10 cellular contexts compared by ENCODE assay signal in genomic region chr17:43232021-43232699, GRCh38. TPM values are rescaled to one million over a fixed set of nuclear protein-coding genes. Genes with fewer than 3 reads are reported as not detected.
DNase-seq lines count a peak whose midpoint lies in the region; ATAC-seq, FAIRE-seq and TF ChIP-seq lines count a peak whose summit lies in the region.
"Not testable (repeated sequence)": the region's sequence is repeated elsewhere in the genome, so short reads cannot be mapped to it uniquely, and the experiment has no call there.
"Had no signal": no experiment of that assay in that cellular context is flagged by ENCODE, and none has a peak within 500 bp of the region (broad histone marks: within the 10 kb centered on the region; RNA-seq: fewer than 3 reads in every experiment).

No MANE protein-coding gene starts in this region.

- TF ChIP-seq EP300 in A549 (IDR thresholded peaks at IDR 0.05) = not testable (repeated sequence)

- dilution Hi-C loops in endothelial cell of umbilical vein (cut with MboI; ENCODE audit: extremely low pct_ligation_motif_present, low sequenced_read_pairs) = not testable (repeated sequence)

- not testable (repeated sequence) for H3K27me3 ChIP-seq in HCT116 (ENCODE audit: insufficient read depth, low read length); endothelial cell of umbilical vein (ENCODE audit: control insufficient read depth in 2 of 2, insufficient read depth in 2 of 2, low read length in 2 of 2)

- intact Hi-C loops in HCT116 (cut with micrococcal nuclease); endothelial cell of umbilical vein (cut with micrococcal nuclease): not testable (repeated sequence)

- H3K4me1 Mint-ChIP-seq in activated naive CD8-positive, alpha-beta T cell treated with anti-CD3 and anti-CD28 coated beads, Interleukin-2, amount 10 ng/mL, durations not matched to agents 7 days and 5 days = not testable (repeated sequence)

- TF ChIP-seq CTCF in A549 (IDR thresholded peaks at IDR 0.05); HCT116 (IDR thresholded peaks at IDR 0.05 in 2 of 3, conservative IDR thresholded peaks at IDR 0.05 in 1 of 3; ENCODE audit: borderline replicate concordance in 1 of 3, insufficient read depth in 1 of 3, low read depth in 2 of 3, low read length in 2 of 3); WI38 (IDR thresholded peaks at IDR 0.05; ENCODE audit: low read depth, low read length); endothelial cell of umbilical vein (IDR thresholded peaks at IDR 0.05; ENCODE audit: extremely low read depth in 1 of 2, insufficient read depth in 1 of 2, low read depth in 1 of 2, low read length in 2 of 2); omental fat pad (IDR thresholded peaks at IDR 0.05): not testable (repeated sequence)

- RAD21 ChIA-PET in HCT116 (lab: Charles Lee; ENCODE audit: low non-redundant PET in 1 of 2, low total read pairs in 2 of 2, uncharacterized antibody in 2 of 2, unreplicated experiment in 2 of 2) = not testable (repeated sequence)

- not testable (repeated sequence) for TF ChIP-seq POLR2A in A549 (IDR thresholded peaks at IDR 0.05; ENCODE audit: low read length); HCT116 (IDR thresholded peaks at IDR 0.05; ENCODE audit: borderline replicate concordance, extremely low read depth, insufficient read depth, insufficient read length); endothelial cell of umbilical vein (IDR thresholded peaks at IDR 0.05; ENCODE audit: low read depth, low read length)

- not testable (repeated sequence) for DNase-seq in A549 (ENCODE audit: low read depth in 1 of 2, low spot score in 1 of 2); HCT116 (ENCODE audit: low read depth, low spot score)
- peak; percentile 59 for DNase-seq in activated naive CD8-positive, alpha-beta T cell treated with anti-CD3 and anti-CD28 coated beads, Interleukin-2, amount 10 ng/mL, durations not matched to agents 7 days and 5 days
- DNase-seq in endothelial cell of umbilical vein (ENCODE audit: low read depth, low spot score) = peak; percentile 72
- DNase-seq in left lobe of liver (ENCODE audit: low spot score) = peak; percentile 79
- DNase-seq in omental fat pad (ENCODE audit: low spot score) = peak; percentile 73
- peak; percentile 65 for DNase-seq in stimulated activated naive CD8-positive, alpha-beta T cell treated with anti-CD3 and anti-CD28 coated beads, Interleukin-15, Interleukin-2, amounts not matched to agents 100 U/mL and 50 U/mL, for 24 hours

- H2AFZ ChIP-seq in HCT116 (ENCODE audit: low read depth, low read length, poor library complexity, severe bottlenecking); endothelial cell of umbilical vein (ENCODE audit: low read depth, low read length): not testable (repeated sequence)

- not testable (repeated sequence) for H3K9me1 ChIP-seq in endothelial cell of umbilical vein (replicated peaks; ENCODE audit: control insufficient read depth, extremely low read depth, insufficient read depth, low read length)

- not testable (repeated sequence) for H3K9me3 Mint-ChIP-seq in activated naive CD8-positive, alpha-beta T cell treated with anti-CD3 and anti-CD28 coated beads, Interleukin-2, amount 10 ng/mL, durations not matched to agents 7 days and 5 days

- not testable (repeated sequence) for H3K9ac ChIP-seq in HCT116 (ENCODE audit: low read length); endothelial cell of umbilical vein (replicated peaks; ENCODE audit: extremely low read depth, insufficient read depth, low read length)

- ATAC-seq in A549; HCT116; activated naive CD8-positive, alpha-beta T cell treated with anti-CD3 and anti-CD28 coated beads, Interleukin-2, amount 10 ng/mL, durations not matched to agents 7 days and 5 days (ENCODE audit: low read depth); left lobe of liver; omental fat pad (ENCODE audit: low FRiP score); stimulated activated naive CD8-positive, alpha-beta T cell treated with anti-CD3 and anti-CD28 coated beads, Interleukin-15, Interleukin-2, amounts not matched to agents 100 U/mL and 50 U/mL, for 24 hours: not testable (repeated sequence)

- not testable (repeated sequence) for H3K9me3 ChIP-seq in A549; HCT116 (ENCODE audit: control insufficient read depth in 1 of 2, insufficient read depth in 1 of 2, low read depth in 1 of 2, low read length in 2 of 2); endothelial cell of umbilical vein (replicated peaks; ENCODE audit: control insufficient read depth, insufficient read depth, low read length)

- not testable (repeated sequence) for H3K9me2 ChIP-seq in HCT116 (ENCODE audit: insufficient read depth)

- FAIRE-seq in A549 (lab: Jason Lieb, UNC); endothelial cell of umbilical vein (lab: Jason Lieb, UNC): not testable (repeated sequence)

- not testable (repeated sequence) for H3K36me3 Mint-ChIP-seq in activated naive CD8-positive, alpha-beta T cell treated with anti-CD3 and anti-CD28 coated beads, Interleukin-2, amount 10 ng/mL, durations not matched to agents 7 days and 5 days

- H3K27ac ChIP-seq in A549 = peak overlapping the region; percentile 3 to 22; a peak in 3 of 6 replicates
- not testable (repeated sequence) for H3K27ac ChIP-seq in HCT116 (ENCODE audit: low read depth, low read length); endothelial cell of umbilical vein (ENCODE audit: insufficient read depth, low read depth, low read length)

- H3K4me2 ChIP-seq in A549 (peak overlapping the region; percentile 3), endothelial cell of umbilical vein (ENCODE audit: insufficient read depth, low read length) (peak overlapping the region; percentile 18)
- not testable (repeated sequence) for H3K4me2 ChIP-seq in HCT116 (ENCODE audit: low read length)

- H4K20me1 ChIP-seq in HCT116 (ENCODE audit: insufficient read depth); endothelial cell of umbilical vein (replicated peaks; ENCODE audit: control insufficient read depth, extremely low read depth, insufficient read depth, low read length): not testable (repeated sequence)

- not testable (repeated sequence) for TF ChIP-seq RAD21 in A549 (conservative IDR thresholded peaks at IDR 0.05 in 1 of 2, IDR thresholded peaks at IDR 0.05 in 1 of 2); HCT116 (IDR thresholded peaks at IDR 0.05; ENCODE audit: low read depth)

- CTCF ChIA-PET in A549 (lab: Yijun Ruan, JAX); HCT116 (lab: Charles Lee); endothelial cell of umbilical vein (lab: Charles Lee): not testable (repeated sequence)

- 90% methylated on average over 22 of the region's 24 CpGs for WGBS in A549 (ENCODE audit: missing lambda C conversion rate)

- not testable (repeated sequence) for H3K79me2 ChIP-seq in HCT116 (ENCODE audit: insufficient read depth, low read length); endothelial cell of umbilical vein (ENCODE audit: control insufficient read depth, insufficient read depth, low read length)

- H3K4me3 ChIP-seq in A549 (0 out of 3 replicates have a peak overlapping the region, but pooled peaks have one; percentile 10), WI38 (ENCODE audit: low read depth, low read length) (peak overlapping the region; percentile 29)
- H3K4me3 ChIP-seq in HCT116 (replicated peaks in 1 of 2; ENCODE audit: low read depth in 1 of 2, low read length in 2 of 2); endothelial cell of umbilical vein (replicated peaks in 1 of 3; ENCODE audit: insufficient read depth in 1 of 3, low read depth in 1 of 3, low read length in 3 of 3): not testable (repeated sequence)

- H3K27ac Mint-ChIP-seq in activated naive CD8-positive, alpha-beta T cell treated with anti-CD3 and anti-CD28 coated beads, Interleukin-2, amount 10 ng/mL, durations not matched to agents 7 days and 5 days = peak overlapping the region; percentile 56

- H3K27me3 Mint-ChIP-seq in activated naive CD8-positive, alpha-beta T cell treated with anti-CD3 and anti-CD28 coated beads, Interleukin-2, amount 10 ng/mL, durations not matched to agents 7 days and 5 days = not testable (repeated sequence)

- H3K4me3 Mint-ChIP-seq in activated naive CD8-positive, alpha-beta T cell treated with anti-CD3 and anti-CD28 coated beads, Interleukin-2, amount 10 ng/mL, durations not matched to agents 7 days and 5 days = peak overlapping the region; percentile 35

- H3K4me1 ChIP-seq in A549; HCT116 (ENCODE audit: control insufficient read depth in 1 of 2, insufficient read depth in 2 of 2, low read length in 2 of 2); endothelial cell of umbilical vein (ENCODE audit: control insufficient read depth, extremely low read depth, insufficient read depth, low read length): not testable (repeated sequence)

- POLR2A ChIA-PET in A549 (lab: Yijun Ruan, JAX); HCT116 (lab: Charles Lee); activated naive CD8-positive, alpha-beta T cell treated with anti-CD3 and anti-CD28 coated beads, Interleukin-2, amount 10 ng/mL, durations not matched to agents 7 days and 5 days (lab: Charles Lee); endothelial cell of umbilical vein (lab: Charles Lee): not testable (repeated sequence)

- BruUV-seq in HCT116 (replicated peaks; lab: Mats Ljungman, UMichigan) = TSS peak; percentile 85
- BruUV-seq in endothelial cell of umbilical vein (replicated peaks; lab: Mats Ljungman, UMichigan) = TSS peak; percentile 32

- not testable (repeated sequence) for H3K36me3 ChIP-seq in HCT116 (ENCODE audit: control insufficient read depth in 1 of 2, insufficient read depth in 2 of 2, low read length in 2 of 2); endothelial cell of umbilical vein (ENCODE audit: control insufficient read depth in 2 of 2, extremely low read depth in 1 of 2, insufficient read depth in 2 of 2, low read length in 2 of 2)

RNA-seq across cellular contexts. Expression of gene RNU2-1, which starts 1.6 kb away (rescaled TPM):
- polyA plus RNA-seq in A549 (2011; rRNA removed) (not detected in 2 replicates), A549 (2017; fragmentation: RNase III; extraction: RNeasy Plus Mini Kit Qiagen cat#74134 plus additional on column Dnase treatment) (not detected in 3 replicates), endothelial cell of umbilical vein (not detected in 2 replicates)
- not detected in 2 replicates for polyA plus RNA-seq in A549 (2012; cell fraction: cytosol; rRNA removed)
- not detected in 2 replicates for polyA plus RNA-seq in A549 (2012; cell fraction: nucleus; rRNA removed)
- not detected in 2 replicates for polyA minus RNA-seq in A549 (2011; rRNA and poly(A)+ RNA removed)
- total RNA-seq in HCT116 (2021; ENCODE audit: unreplicated experiment) (5,800 TPM), endothelial cell of umbilical vein (3,596 and 4,679 TPM in 2 replicates), left lobe of liver (2,459 TPM), omental fat pad (not detected)
- not detected in 2 replicates for polyA plus RNA-seq in HCT116 (2012)
- total RNA-seq in activated naive CD8-positive, alpha-beta T cell treated with anti-CD3 and anti-CD28 coated beads, Interleukin-2, amount 10 ng/mL, durations not matched to agents 7 days and 5 days = 1,000 to 10,000 TPM; 7,127 to 8,381 TPM
- not detected in 2 replicates for polyA plus RNA-seq in endothelial cell of umbilical vein (2011; cell fraction: cytosol; rRNA removed)
- not detected in 2 replicates for polyA plus RNA-seq in endothelial cell of umbilical vein (2011; cell fraction: nucleus; rRNA removed)
- not detected in 2 replicates for polyA plus RNA-seq in endothelial cell of umbilical vein (2012)
- not detected in 2 replicates for polyA minus RNA-seq in endothelial cell of umbilical vein
- not detected for polyA minus RNA-seq in endothelial cell of umbilical vein (2011; cell fraction: cytosol; rRNA and poly(A)+ RNA removed)
- not detected in 2 replicates for polyA minus RNA-seq in endothelial cell of umbilical vein (2011; cell fraction: nucleus; rRNA and poly(A)+ RNA removed)
- total RNA-seq: A172 had no signal
- polyA plus RNA-seq: adipose tissue had no signal

RNA-seq across cellular contexts. Expression of gene CCDC200, which starts 3.7 kb away (rescaled TPM):
- polyA plus RNA-seq in A549 (2011; rRNA removed) (not detected in 2 replicates), A549 (2017; fragmentation: RNase III; extraction: RNeasy Plus Mini Kit Qiagen cat#74134 plus additional on column Dnase treatment) (not detected in 3 replicates), endothelial cell of umbilical vein (not detected in 2 replicates)
- not detected in 2 replicates for polyA plus RNA-seq in A549 (2012; cell fraction: cytosol; rRNA removed)
- 0.18 TPM in 1 of 2 replicates, not detected in the other for polyA plus RNA-seq in A549 (2012; cell fraction: nucleus; rRNA removed)
- 0.25 TPM in 1 of 2 replicates, not detected in the other for polyA minus RNA-seq in A549 (2011; rRNA and poly(A)+ RNA removed)
- total RNA-seq in HCT116 (2021; ENCODE audit: unreplicated experiment) (not detected), endothelial cell of umbilical vein (not detected in 2 replicates), left lobe of liver (not detected), omental fat pad (not detected)
- polyA plus RNA-seq in HCT116 (2012) = 0.52 and 0.85 TPM in 2 replicates
- under 1 TPM in 1 of 2 experiments, not detected in 1; 0.45 TPM for total RNA-seq in activated naive CD8-positive, alpha-beta T cell treated with anti-CD3 and anti-CD28 coated beads, Interleukin-2, amount 10 ng/mL, durations not matched to agents 7 days and 5 days
- not detected in 2 replicates for polyA plus RNA-seq in endothelial cell of umbilical vein (2011; cell fraction: cytosol; rRNA removed)
- 0.20 TPM in 1 of 2 replicates, not detected in the other for polyA plus RNA-seq in endothelial cell of umbilical vein (2011; cell fraction: nucleus; rRNA removed)
- polyA plus RNA-seq in endothelial cell of umbilical vein (2012) = 1.3 and 1.9 TPM in 2 replicates
- polyA minus RNA-seq in endothelial cell of umbilical vein = 0.68 TPM in 1 of 2 replicates, not detected in the other
- polyA minus RNA-seq in endothelial cell of umbilical vein (2011; cell fraction: cytosol; rRNA and poly(A)+ RNA removed) = not detected
- not detected in 2 replicates for polyA minus RNA-seq in endothelial cell of umbilical vein (2011; cell fraction: nucleus; rRNA and poly(A)+ RNA removed)
- total RNA-seq: A172 had no signal

RNA-seq across cellular contexts. Expression of gene TMEM106A, which starts 20.5 kb away (rescaled TPM):
- 2.6 and 3.5 TPM in 2 replicates for polyA plus RNA-seq in A549 (2011; rRNA removed)
- polyA plus RNA-seq in A549 (2012; cell fraction: cytosol; rRNA removed) = 1.9 and 2.4 TPM in 2 replicates
- 4.1 and 5.1 TPM in 2 replicates for polyA plus RNA-seq in A549 (2012; cell fraction: nucleus; rRNA removed)
- 1.1 to 1.7 TPM (median 1.2 TPM) in 3 replicates for polyA plus RNA-seq in A549 (2017; fragmentation: RNase III; extraction: RNeasy Plus Mini Kit Qiagen cat#74134 plus additional on column Dnase treatment)
- polyA minus RNA-seq in A549 (2011; rRNA and poly(A)+ RNA removed) = 9.5 and 11.2 TPM in 2 replicates
- 3.5 TPM for total RNA-seq in HCT116 (2021; ENCODE audit: unreplicated experiment)
- polyA plus RNA-seq in HCT116 (2012) = 1.9 and 2.3 TPM in 2 replicates
- 10 to 100 TPM; 20.3 TPM for total RNA-seq in activated naive CD8-positive, alpha-beta T cell treated with anti-CD3 and anti-CD28 coated beads, Interleukin-2, amount 10 ng/mL, durations not matched to agents 7 days and 5 days
- total RNA-seq in endothelial cell of umbilical vein = 11.5 and 14.8 TPM in 2 replicates
- polyA plus RNA-seq in endothelial cell of umbilical vein = 12.9 and 14.3 TPM in 2 replicates
- 8.5 and 9.0 TPM in 2 replicates for polyA plus RNA-seq in endothelial cell of umbilical vein (2011; cell fraction: cytosol; rRNA removed)
- 21.7 and 24.4 TPM in 2 replicates for polyA plus RNA-seq in endothelial cell of umbilical vein (2011; cell fraction: nucleus; rRNA removed)
- 7.2 and 9.5 TPM in 2 replicates for polyA plus RNA-seq in endothelial cell of umbilical vein (2012)
- polyA minus RNA-seq in endothelial cell of umbilical vein = 21.7 and 22.4 TPM in 2 replicates
- polyA minus RNA-seq in endothelial cell of umbilical vein (2011; cell fraction: cytosol; rRNA and poly(A)+ RNA removed) = not detected
- polyA minus RNA-seq in endothelial cell of umbilical vein (2011; cell fraction: nucleus; rRNA and poly(A)+ RNA removed) = 17.7 and 25.8 TPM in 2 replicates
- total RNA-seq in left lobe of liver = 2.1 TPM
- 10 to 100 TPM in 3 of 4 donors, 1 to 10 TPM in 1; 8.9 to 15.1 (median 14.5) TPM for total RNA-seq in omental fat pad

Comparison
In these comparisons a context has a peak if more than half of its experiments do, and no peak if none do; other contexts are left out.
1. RNA of gene RNU2-1, which starts 1.6 kb away (total RNA-seq): 7,127 to 8,381 TPM in activated naive CD8-positive, alpha-beta T cell treated with anti-CD3 and anti-CD28 coated beads, Interleukin-2, amount 10 ng/mL, durations not matched to agents 7 days and 5 days, 5,800 TPM in HCT116 (single experiment), 3,596 to 4,679 TPM in endothelial cell of umbilical vein and 2,459 TPM in left lobe of liver (single experiment); not detected in omental fat pad; every median in the first group is over 1,000 times any median in the second.